In genomic region chr4:27779827-27780226, GRCh38 we compare ENCODE assay signal across 27 cellular contexts.
"Had no signal": no experiment of that assay in that cellular context is flagged by ENCODE, and none has a peak within 500 bp of the region (broad histone marks: within the 10 kb centered on the region; RNA-seq: fewer than 3 reads in every experiment).

No MANE protein-coding gene starts in this region.

- H3K4me3 Mint-ChIP-seq: activated CD4-positive, alpha-beta memory T cell treated with anti-CD3 and anti-CD28 coated beads, Interleukin-2, amount 10 ng/mL, durations not matched to agents 7 days and 5 days; activated CD4-positive, alpha-beta T cell treated with anti-CD3 and anti-CD28 coated beads for 36 hours; activated CD4-positive, alpha-beta T cell treated with anti-CD3 and anti-CD28 coated beads, Interleukin-2, amount 10 ng/mL, durations not matched to agents 24 days and 14 days; activated naive CD4-positive, alpha-beta T cell treated with anti-CD3 and anti-CD28 coated beads, Interleukin-2, amount 10 ng/mL, durations not matched to agents 7 days and 5 days; activated naive CD8-positive, alpha-beta T cell treated with anti-CD3 and anti-CD28 coated beads, Interleukin-2, amount 10 ng/mL, durations not matched to agents 7 days and 5 days; activated T-cell treated with anti-CD3 and anti-CD28 coated beads, Interleukin-2, amount 50 U/mL, for 24 hours; activated T-cell treated with anti-CD3 and anti-CD28 coated beads, Interleukin-2, amount 50 U/mL, for 72 hours; brain; T-helper 17 cell; T-helper 2 cell treated with Interferon-gamma antibody and Interleukin-4, amounts not matched to agents 5 μg/mL and 100 μg/mL, for 36 hours had no signal

- H3K9me3 Mint-ChIP-seq: activated CD4-positive, alpha-beta T cell treated with anti-CD3 and anti-CD28 coated beads, Interleukin-2, amount 10 ng/mL, durations not matched to agents 24 days and 14 days; activated naive CD8-positive, alpha-beta T cell treated with anti-CD3 and anti-CD28 coated beads, Interleukin-2, amount 10 ng/mL, durations not matched to agents 7 days and 5 days had no signal

- ATAC-seq: activated CD4-positive, alpha-beta T cell treated with anti-CD3 and anti-CD28 coated beads for 36 hours; activated naive CD4-positive, alpha-beta T cell treated with anti-CD3 and anti-CD28 coated beads, Interleukin-2, amount 50 U/mL, for 72 hours; activated T-cell treated with anti-CD3 and anti-CD28 coated beads, Interleukin-2, amount 50 U/mL, for 72 hours; esophagus mucosa; T-helper 17 cell had no signal

- H3K27me3 Mint-ChIP-seq: activated CD4-positive, alpha-beta memory T cell treated with anti-CD3 and anti-CD28 coated beads, Interleukin-2, amount 10 ng/mL, durations not matched to agents 7 days and 5 days; activated CD4-positive, alpha-beta T cell treated with anti-CD3 and anti-CD28 coated beads for 36 hours; activated CD4-positive, alpha-beta T cell treated with anti-CD3 and anti-CD28 coated beads, Interleukin-2, amount 10 ng/mL, durations not matched to agents 24 days and 14 days; activated naive CD4-positive, alpha-beta T cell treated with anti-CD3 and anti-CD28 coated beads, Interleukin-2, amount 10 ng/mL, durations not matched to agents 7 days and 5 days; activated naive CD8-positive, alpha-beta T cell treated with anti-CD3 and anti-CD28 coated beads, Interleukin-2, amount 10 ng/mL, durations not matched to agents 7 days and 5 days; activated T-cell treated with anti-CD3 and anti-CD28 coated beads, Interleukin-2, amount 50 U/mL, for 24 hours; brain; T-helper 17 cell had no signal

- H3K27ac Mint-ChIP-seq: activated CD4-positive, alpha-beta memory T cell treated with anti-CD3 and anti-CD28 coated beads, Interleukin-2, amount 10 ng/mL, durations not matched to agents 7 days and 5 days; activated CD4-positive, alpha-beta T cell treated with anti-CD3 and anti-CD28 coated beads for 36 hours; activated CD4-positive, alpha-beta T cell treated with anti-CD3 and anti-CD28 coated beads, Interleukin-2, amount 10 ng/mL, durations not matched to agents 24 days and 14 days; activated naive CD4-positive, alpha-beta T cell treated with anti-CD3 and anti-CD28 coated beads, Interleukin-2, amount 10 ng/mL, durations not matched to agents 7 days and 5 days; activated naive CD8-positive, alpha-beta T cell treated with anti-CD3 and anti-CD28 coated beads, Interleukin-2, amount 10 ng/mL, durations not matched to agents 7 days and 5 days; activated T-cell treated with anti-CD3 and anti-CD28 coated beads, Interleukin-2, amount 50 U/mL, for 24 hours; activated T-cell treated with anti-CD3 and anti-CD28 coated beads, Interleukin-2, amount 50 U/mL, for 72 hours; brain; T-helper 17 cell; T-helper 2 cell treated with Interferon-gamma antibody and Interleukin-4, amounts not matched to agents 5 μg/mL and 100 μg/mL, for 36 hours had no signal

- H3K36me3 Mint-ChIP-seq: activated naive CD4-positive, alpha-beta T cell treated with anti-CD3 and anti-CD28 coated beads, Interleukin-2, amount 10 ng/mL, durations not matched to agents 7 days and 5 days; activated naive CD4-positive, alpha-beta T cell treated with anti-CD3 and anti-CD28 coated beads, Interleukin-2, amount 50 U/mL, for 72 hours; activated naive CD8-positive, alpha-beta T cell treated with anti-CD3 and anti-CD28 coated beads, Interleukin-2, amount 10 ng/mL, durations not matched to agents 7 days and 5 days; brain had no signal

- DNase-seq: activated CD4-positive, alpha-beta memory T cell treated with anti-CD3 and anti-CD28 coated beads, Interleukin-2, amount 10 ng/mL, durations not matched to agents 7 days and 5 days; activated CD4-positive, alpha-beta T cell treated with anti-CD3 and anti-CD28 coated beads for 36 hours; activated CD4-positive, alpha-beta T cell treated with anti-CD3 and anti-CD28 coated beads, Interleukin-2, amount 10 ng/mL, durations not matched to agents 24 days and 14 days; activated CD4-positive, alpha-beta T cell treated with anti-CD3 and anti-CD28 coated beads, Interleukin-2, amount 50 U/mL, for 4 hours; activated CD4-positive, CD25-positive, alpha-beta regulatory T cell; activated CD4-positive, CD25-positive, alpha-beta regulatory T cell treated with anti-CD3 and anti-CD28 coated beads, Interleukin-2, amount 50 U/mL, for 72 hours; activated CD8-positive, alpha-beta memory T cell treated with anti-CD3 and anti-CD28 coated beads, Interleukin-2, amount 50 U/mL, for 48 hours; activated gamma-delta T cell; activated naive CD4-positive, alpha-beta T cell; activated naive CD4-positive, alpha-beta T cell treated with anti-CD3 and anti-CD28 coated beads, Interleukin-2, amount 10 ng/mL, durations not matched to agents 7 days and 5 days; activated naive CD8-positive, alpha-beta T cell treated with anti-CD3 and anti-CD28 coated beads, Interleukin-2, amount 10 ng/mL, durations not matched to agents 7 days and 5 days; activated T-cell treated with anti-CD3 and anti-CD28 coated beads for 4 hours; activated T-cell treated with anti-CD3 and anti-CD28 coated beads, Interleukin-2, amount 50 U/mL, for 24 hours; activated T-cell treated with anti-CD3 and anti-CD28 coated beads, Interleukin-2, amount 50 U/mL, for 72 hours; central memory CD4-positive, alpha-beta T cell; cerebellar nuclear complex; colonic mucosa; effector CD8-positive, alpha-beta T cell; foreskin fibroblast; head of caudate nucleus; T-helper 17 cell; T1000; WERI-Rb-1 had no signal

- H3K4me1 Mint-ChIP-seq: activated CD4-positive, alpha-beta memory T cell treated with anti-CD3 and anti-CD28 coated beads, Interleukin-2, amount 10 ng/mL, durations not matched to agents 7 days and 5 days; activated CD4-positive, alpha-beta T cell treated with anti-CD3 and anti-CD28 coated beads for 36 hours; activated CD4-positive, alpha-beta T cell treated with anti-CD3 and anti-CD28 coated beads, Interleukin-2, amount 10 ng/mL, durations not matched to agents 24 days and 14 days; activated naive CD4-positive, alpha-beta T cell treated with anti-CD3 and anti-CD28 coated beads, Interleukin-2, amount 10 ng/mL, durations not matched to agents 7 days and 5 days; activated naive CD8-positive, alpha-beta T cell treated with anti-CD3 and anti-CD28 coated beads, Interleukin-2, amount 10 ng/mL, durations not matched to agents 7 days and 5 days; T-helper 17 cell had no signal
